2 cellular contexts compared by ENCODE assay signal in genomic region chr10:5618042-5618441, GRCh38.
TF ChIP-seq lines count a peak whose summit lies in the region.

No MANE protein-coding gene starts in this region.

TF ChIP-seq in GM23338, 12 proteins besides CTCF, POLR2A, EP300 and RAD21 (continued from another document):
- TF ChIP-seq ZNF331 (CRISPR knock-in tag; IDR thresholded peaks at IDR 0.05; ENCODE audit: low read depth) (no peak), ZNF462 (CRISPR knock-in tag; IDR thresholded peaks at IDR 0.05) (no peak), POLR2AphosphoS5 (IDR thresholded peaks at IDR 0.05; ENCODE audit: low read depth) (no peak), NANOG (IDR thresholded peaks at IDR 0.05; ENCODE audit: borderline replicate concordance) (no peak), JUNB (IDR thresholded peaks at IDR 0.05; ENCODE audit: unreplicated experiment) (no peak), REST (IDR thresholded peaks at IDR 0.05; ENCODE audit: unreplicated experiment) (no peak), ZNF114 (CRISPR knock-in tag; IDR thresholded peaks at IDR 0.05) (no peak), EZH2phosphoT487 (IDR thresholded peaks at IDR 0.05; ENCODE audit: unreplicated experiment) (no peak)

TF ChIP-seq in WTC11, 78 proteins besides CTCF, POLR2A, EP300 and RAD21 (continued from another document):
- no peak for TF ChIP-seq ARID4B (CRISPR knock-in tag; IDR thresholded peaks at IDR 0.05; ENCODE audit: borderline replicate concordance)
- TF ChIP-seq RORB (CRISPR knock-in tag; IDR thresholded peaks at IDR 0.05), result no peak
